Comparison of ENCODE assay signal across 9 cellular contexts in genomic region chr11:84289381-84289906, GRCh38.
A peak's percentile ranks its signal among the peaks of the same experiment; 100 is the strongest.
DNase-seq lines count a peak whose midpoint lies in the region; ATAC-seq, FAIRE-seq and TF ChIP-seq lines count a peak whose summit lies in the region.
"Had no signal": no experiment of that assay in that cellular context is flagged by ENCODE, and none has a peak within 500 bp of the region (broad histone marks: within the 10 kb centered on the region; RNA-seq: fewer than 3 reads in every experiment).

No MANE protein-coding gene starts in this region.

- TF ChIP-seq POLR2A in GM12892 (IDR thresholded peaks at IDR 0.05; ENCODE audit: low read depth, low read length): no peak

- peaks cover 6% of the 10 kb centered on the region for H3K36me3 Mint-ChIP-seq in natural killer cell treated with Interleukin-12 subunit alpha and Interleukin-12 subunit beta and Interleukin-15 and Interleukin-18, amount 100 ng/mL, for 72 hours
- H3K36me3 Mint-ChIP-seq: activated naive CD4-positive, alpha-beta T cell treated with anti-CD3 and anti-CD28 coated beads, Interleukin-2, amount 50 U/mL, for 24 hours had no signal

- peak; percentile 99 for ATAC-seq in GM21529 (IDR thresholded peaks at IDR 0.05; ENCODE audit: unreplicated experiment)
- peak; percentile 98 for ATAC-seq in HG03520 (IDR thresholded peaks at IDR 0.05; ENCODE audit: unreplicated experiment)
- no peak for ATAC-seq in natural killer cell treated with Interleukin-12 subunit alpha and Interleukin-12 subunit beta and Interleukin-15 and Interleukin-18, amount 100 ng/mL, for 72 hours

- H3K4me3 Mint-ChIP-seq in natural killer cell treated with Interleukin-12 subunit alpha and Interleukin-12 subunit beta and Interleukin-15 and Interleukin-18, amount 100 ng/mL, for 72 hours: no peak overlapping the region
- H3K4me3 Mint-ChIP-seq: activated naive CD4-positive, alpha-beta T cell treated with anti-CD3 and anti-CD28 coated beads, Interleukin-2, amount 50 U/mL, for 24 hours had no signal

- peaks cover 24% of the 10 kb centered on the region for H3K9me3 Mint-ChIP-seq in natural killer cell treated with Interleukin-12 subunit alpha and Interleukin-12 subunit beta and Interleukin-15 and Interleukin-18, amount 100 ng/mL, for 72 hours

- no peaks in the 10 kb centered on the region for H3K4me1 Mint-ChIP-seq in natural killer cell treated with Interleukin-12 subunit alpha and Interleukin-12 subunit beta and Interleukin-15 and Interleukin-18, amount 100 ng/mL, for 72 hours (ENCODE audit: low read depth in 2 of 2)
- H3K4me1 Mint-ChIP-seq: activated naive CD4-positive, alpha-beta T cell treated with anti-CD3 and anti-CD28 coated beads, Interleukin-2, amount 50 U/mL, for 24 hours had no signal

- DNase-seq in GM12892 (ENCODE audit: insufficient read length): no peak
- peak; percentile 24 for DNase-seq in glomerular visceral epithelial cell (ENCODE audit: extremely low spot score)
- DNase-seq in NCI-H774 (lab: John Stamatoyannopoulos, UW): no peak
- DNase-seq in NCI-H526 (lab: John Stamatoyannopoulos, UW): no peak
- DNase-seq in natural killer cell treated with Interleukin-12 subunit alpha and Interleukin-12 subunit beta and Interleukin-15 and Interleukin-18, amount 100 ng/mL, for 72 hours (ENCODE audit: low spot score): no peak
- DNase-seq in pons (ENCODE audit: low spot score): no peak

- H3K27ac Mint-ChIP-seq in natural killer cell treated with Interleukin-12 subunit alpha and Interleukin-12 subunit beta and Interleukin-15 and Interleukin-18, amount 100 ng/mL, for 72 hours: no peak overlapping the region
- H3K27ac Mint-ChIP-seq: activated naive CD4-positive, alpha-beta T cell treated with anti-CD3 and anti-CD28 coated beads, Interleukin-2, amount 50 U/mL, for 24 hours had no signal

- FAIRE-seq in GM12892 (lab: Jason Lieb, UNC): peak; percentile 94

- H3K27me3 Mint-ChIP-seq in natural killer cell treated with Interleukin-12 subunit alpha and Interleukin-12 subunit beta and Interleukin-15 and Interleukin-18, amount 100 ng/mL, for 72 hours: no peaks in the 10 kb centered on the region
- H3K27me3 Mint-ChIP-seq: activated naive CD4-positive, alpha-beta T cell treated with anti-CD3 and anti-CD28 coated beads, Interleukin-2, amount 50 U/mL, for 24 hours had no signal

Comparison
In these comparisons a context has a peak if more than half of its experiments do, and no peak if none do; other contexts are left out.
1. ATAC-seq: peak in GM21529 (single experiment) and HG03520 (single experiment); none in natural killer cell treated with Interleukin-12 subunit alpha and Interleukin-12 subunit beta and Interleukin-15 and Interleukin-18, amount 100 ng/mL, for 72 hours (0 of 2).